Comparison of ENCODE assay signal across 20 cellular contexts in genomic region chr11:134152692-134153091, GRCh38.
A peak's percentile ranks its signal among the peaks of the same experiment; 100 is the strongest.
DNase-seq lines count a peak whose midpoint lies in the region; ATAC-seq, FAIRE-seq and TF ChIP-seq lines count a peak whose summit lies in the region.
"Had no signal": no experiment of that assay in that cellular context is flagged by ENCODE, and none has a peak within 500 bp of the region (broad histone marks: within the 10 kb centered on the region; RNA-seq: fewer than 3 reads in every experiment).

No MANE protein-coding gene starts in this region.

- no peaks in the 10 kb centered on the region for H3K9me3 ChIP-seq in right lobe of liver
- H3K9me3 ChIP-seq in HepG2 (ENCODE audit: low read length), result no peaks in the 10 kb centered on the region
- H3K9me3 ChIP-seq: SJCRH30 had no signal

- no CpG with 5 or more reads among the region's 9 CpGs for WGBS in right lobe of liver (ENCODE audit: insufficient coverage, low coverage, low lambda C conversion rate, missing lambda C conversion rate)
- WGBS in HepG2 (ENCODE audit: low lambda C conversion rate), result 96% methylated on average over 9 of the region's 9 CpGs

- no peak overlapping the region for H2AFZ ChIP-seq in HepG2 (ENCODE audit: low read length)

- no peak for TF ChIP-seq RAD21 in HepG2 (CRISPR knock-in tag; IDR thresholded peaks at IDR 0.05)

- H3K27me3 ChIP-seq in right lobe of liver (no peaks in the 10 kb centered on the region), HepG2 (ENCODE audit: control insufficient read depth in 1 of 2, insufficient read depth in 2 of 2, low read length in 2 of 2) (no peaks in the 10 kb centered on the region), dorsolateral prefrontal cortex (no peaks in the 10 kb centered on the region)
- H3K27me3 ChIP-seq: SJCRH30 had no signal

- ATAC-seq in right lobe of liver (peak in 3 of 4 donors; percentile 29 to 45 (median 37)), HepG2 (no peak), HG03378 (IDR thresholded peaks at IDR 0.05; ENCODE audit: unreplicated experiment) (no peak), GM21390 (IDR thresholded peaks at IDR 0.05; ENCODE audit: unreplicated experiment) (no peak)

- no peak overlapping the region for H3K4me2 ChIP-seq in HepG2 (ENCODE audit: low read depth, low read length)

- CTCF ChIA-PET in HepG2 (lab: Yijun Ruan, JAX; ENCODE audit: low intra/inter-chr PET ratio, low total read pairs), result no interaction called here

- H3K36me3 ChIP-seq in right lobe of liver (peaks cover 0 to 36% (median 13%) of the 10 kb centered on the region in 4 donors), HepG2 (replicated peaks in 1 of 2; ENCODE audit: control insufficient read depth in 1 of 2, insufficient read depth in 2 of 2, low read length in 2 of 2) (peaks cover 17 to 40% of the 10 kb centered on the region in 2 experiments; a peak in 4 of 5 replicates)

- intact Hi-C loops in right lobe of liver (cut with DNase I) (no loop called here), HepG2 (cut with micrococcal nuclease; ENCODE audit: unreplicated experiment) (no loop called here), dorsolateral prefrontal cortex (cut with DNase I) (no loop called here)

- in situ Hi-C loops in HepG2 (cut with HindIII; ENCODE audit: extremely low pct_ligation_motif_present, low pct_unique_long_range_greater_than_20kb), result no loop called here

- no peak overlapping the region for H3K9ac ChIP-seq in HepG2 (ENCODE audit: insufficient read depth, low read depth, low read length)

- BruUV-seq in HepG2 (replicated peaks; lab: Mats Ljungman, UMichigan), result no TSS peak

- H3K79me2 ChIP-seq in HepG2 (ENCODE audit: insufficient read depth, low read length), result no peaks in the 10 kb centered on the region

- TF ChIP-seq CTCF in right lobe of liver (IDR thresholded peaks at IDR 0.05), result no peak
- no peak for TF ChIP-seq CTCF in HepG2 (CRISPR knock-in tag; IDR thresholded peaks at IDR 0.05)
- TF ChIP-seq CTCF in dorsolateral prefrontal cortex (IDR thresholded peaks at IDR 0.05 in 54 of 56, conservative IDR thresholded peaks at IDR 0.05 in 2 of 56; ENCODE audit: low read depth in 1 of 56, partially characterized antibody in 56 of 56), result no peak

- FAIRE-seq in HepG2 (lab: Jason Lieb, UNC), result no peak
- FAIRE-seq: GM12892, GM18507 had no signal

- no peak overlapping the region for H3K4me3 ChIP-seq in right lobe of liver
- no peak overlapping the region for H3K4me3 ChIP-seq in HepG2 (replicated peaks in 1 of 3; ENCODE audit: insufficient read depth in 1 of 3, low read depth in 2 of 3, low read length in 3 of 3)
- H3K4me3 ChIP-seq in dorsolateral prefrontal cortex, result no peak overlapping the region
- H3K4me3 ChIP-seq: SJCRH30 had no signal

- H3K27ac ChIP-seq in right lobe of liver (no peak overlapping the region), HepG2 (ENCODE audit: extremely low read length, insufficient read depth, low read length) (no peak overlapping the region), dorsolateral prefrontal cortex (peak overlapping the region in 49 of 59 donors; percentile 2 to 81 (median 67))
- H3K27ac ChIP-seq: C4-2B, SJCRH30 had no signal

- TF ChIP-seq POLR2A in right lobe of liver (IDR thresholded peaks at IDR 0.05) (no peak), HepG2 (IDR thresholded peaks at IDR 0.05; ENCODE audit: insufficient read depth in 1 of 2, low read depth in 2 of 2, low read length in 2 of 2) (no peak)

- POLR2A ChIA-PET in HepG2 (lab: Yijun Ruan, JAX), result no interaction called here

- TF ChIP-seq EP300 in HepG2 (IDR thresholded peaks at IDR 0.05; ENCODE audit: low read depth in 2 of 2, low read length in 2 of 2) (no peak), HepG2 (CRISPR knock-in tag; IDR thresholded peaks at IDR 0.05; ENCODE audit: borderline replicate concordance) (no peak)

- no peaks in the 10 kb centered on the region for H3K4me1 ChIP-seq in right lobe of liver
- no peaks in the 10 kb centered on the region for H3K4me1 ChIP-seq in HepG2 (ENCODE audit: insufficient read depth, low read length)
- H3K4me1 ChIP-seq: SJCRH30 had no signal

- DNase-seq in right lobe of liver, result no peak
- DNase-seq in HepG2 (ENCODE audit: low spot score), result no peak
- DNase-seq in dorsolateral prefrontal cortex, result no peak
- peak; percentile 66 for DNase-seq in medulla oblongata (ENCODE audit: extremely low spot score)
- DNase-seq in DMS114 treated with DMSO at 0.1 percent for 48 hours (lab: John Stamatoyannopoulos, UW; ENCODE audit: unreplicated experiment), result no peak
- DNase-seq: ACHN, DMS 273 treated with DMSO at 0.1 percent for 48 hours, GOT3, KBM-7, MV-4-11, NCI-H1694 treated with DMSO at 0.1 percent for 48 hours, NCI-H2227 treated with DMSO at 0.1 percent for 48 hours, NCI-H510A treated with DMSO at 0.1 percent for 48 hours, NCI-H82, SJCRH30 had no signal

- no peaks in the 10 kb centered on the region for H4K20me1 ChIP-seq in HepG2 (ENCODE audit: insufficient read depth, low read length)

TF ChIP-seq in HepG2, 621 proteins besides CTCF, POLR2A, EP300 and RAD21:
- no peak for TF ChIP-seq CREB1 (IDR thresholded peaks at IDR 0.05)
- no peak for TF ChIP-seq CREB1 (CRISPR knock-in tag; IDR thresholded peaks at IDR 0.05)
- TF ChIP-seq SAFB2 (CRISPR knock-in tag; IDR thresholded peaks at IDR 0.05; ENCODE audit: borderline replicate concordance, low read depth), result no peak
- no peak for TF ChIP-seq ARID2 (CRISPR knock-in tag; IDR thresholded peaks at IDR 0.05; ENCODE audit: borderline replicate concordance)
- TF ChIP-seq KDM5B (CRISPR knock-in tag; IDR thresholded peaks at IDR 0.05; ENCODE audit: borderline replicate concordance), result no peak
- TF ChIP-seq, protein P1, sequence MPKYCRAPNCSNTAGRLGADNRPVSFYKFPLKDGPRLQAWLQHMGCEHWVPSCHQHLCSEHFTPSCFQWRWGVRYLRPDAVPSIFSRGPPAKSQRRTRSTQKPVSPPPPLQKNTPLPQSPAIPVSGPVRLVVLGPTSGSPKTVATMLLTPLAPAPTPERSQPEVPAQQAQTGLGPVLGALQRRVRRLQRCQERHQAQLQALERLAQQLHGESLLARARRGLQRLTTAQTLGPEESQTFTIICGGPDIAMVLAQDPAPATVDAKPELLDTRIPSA (CRISPR knock-in tag; IDR thresholded peaks at IDR 0.05; ENCODE audit: borderline replicate concordance), result no peak
- TF ChIP-seq RBM39 (IDR thresholded peaks at IDR 0.05; ENCODE audit: low read depth, low read length, poor library complexity, severe bottlenecking), result no peak
- no peak for TF ChIP-seq HOXA7 (CRISPR knock-in tag; IDR thresholded peaks at IDR 0.05)
- TF ChIP-seq, protein P2, sequence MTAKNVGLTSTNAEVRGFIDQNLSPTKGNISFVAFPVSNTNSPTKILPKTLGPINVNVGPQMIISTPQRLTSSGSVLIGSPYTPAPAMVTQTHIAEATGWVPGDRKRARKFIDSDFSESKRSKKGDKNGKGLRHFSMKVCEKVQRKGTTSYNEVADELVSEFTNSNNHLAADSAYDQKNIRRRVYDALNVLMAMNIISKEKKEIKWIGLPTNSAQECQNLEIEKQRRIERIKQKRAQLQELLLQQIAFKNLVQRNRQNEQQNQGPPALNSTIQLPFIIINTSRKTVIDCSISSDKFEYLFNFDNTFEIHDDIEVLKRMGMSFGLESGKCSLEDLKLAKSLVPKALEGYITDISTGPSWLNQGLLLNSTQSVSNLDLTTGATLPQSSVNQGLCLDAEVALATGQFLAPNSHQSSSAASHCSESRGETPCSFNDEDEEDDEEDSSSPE (CRISPR knock-in tag; IDR thresholded peaks at IDR 0.05), result no peak
- no peak for TF ChIP-seq ZNF773 (CRISPR knock-in tag; IDR thresholded peaks at IDR 0.05; ENCODE audit: borderline replicate concordance)
- no peak for TF ChIP-seq ZSCAN5A (CRISPR knock-in tag; IDR thresholded peaks at IDR 0.05; ENCODE audit: borderline replicate concordance)

Comparison
In these comparisons a context has a peak if more than half of its experiments do, and no peak if none do; other contexts are left out.
1. ATAC-seq: peak in right lobe of liver (3 of 4); none in HepG2 (single experiment), HG03378 (single experiment) and GM21390 (single experiment).
2. H3K27ac ChIP-seq: peak in dorsolateral prefrontal cortex (49 of 59); none in right lobe of liver (0 of 3) and HepG2 (single experiment).